ENCODE assay signal across 22 cellular contexts in the genomic region with DNA sequence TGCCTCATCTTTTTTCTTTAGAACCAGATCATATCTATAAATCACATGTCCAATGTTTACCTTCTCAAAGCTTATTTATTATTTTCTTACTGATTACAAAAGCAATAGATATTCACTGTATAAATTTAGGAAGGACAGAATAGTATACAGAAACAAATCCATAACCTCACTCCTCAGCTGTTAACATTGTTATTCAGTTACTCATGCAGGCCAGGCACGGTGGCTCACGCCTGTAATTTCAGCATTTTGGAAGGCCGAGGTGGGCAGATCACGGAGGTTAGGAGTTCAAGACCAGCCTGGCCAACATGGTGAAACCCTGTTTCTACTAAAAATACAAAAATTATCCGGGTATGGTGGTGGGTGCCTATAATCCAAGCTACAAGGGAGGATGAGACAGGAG. TPM values are rescaled to one million over a fixed set of nuclear protein-coding genes. Genes with fewer than 3 reads are reported as not detected.
DNase-seq lines count a peak whose midpoint lies in the region; ATAC-seq and TF ChIP-seq lines count a peak whose summit lies in the region.
"Had no signal": no experiment of that assay in that cellular context is flagged by ENCODE, and none has a peak within 500 bp of the region (broad histone marks: within the 10 kb centered on the region; RNA-seq: fewer than 3 reads in every experiment).

No MANE protein-coding gene starts in this region.

- no peak for DNase-seq in activated CD8-positive, alpha-beta T cell treated with anti-CD3 and anti-CD28 coated beads, Interleukin-2, amount 10 ng/mL, durations not matched to agents 7 days and 5 days
- no peak for DNase-seq in activated CD8-positive, alpha-beta T cell treated with anti-CD3 and anti-CD28 coated beads for 36 hours
- DNase-seq in dermis blood vessel endothelial cell (peak; percentile 39), natural killer cell (no peak), thyroid gland (no peak), NCI-H2171 treated with DMSO at 0.1 percent for 48 hours (lab: John Stamatoyannopoulos, UW) (no peak), middle frontal gyrus (ENCODE audit: extremely low spot score, low spot score) (no peak), NCI-H2227 treated with DMSO at 0.1 percent for 48 hours (lab: John Stamatoyannopoulos, UW) (no peak)
- DNase-seq: activated CD4-positive, alpha-beta T cell treated with anti-CD3 and anti-CD28 coated beads for 1 hour; activated naive CD4-positive, alpha-beta T cell treated with anti-CD3 and anti-CD28 coated beads for 36 hours; GOT3; islet precursor cell; NCI-H1930; NCI-H510A; occipital lobe; SHP77 treated with DMSO at 0.1 percent for 48 hours; T1000 had no signal

- ATAC-seq in activated CD8-positive, alpha-beta T cell treated with anti-CD3 and anti-CD28 coated beads, Interleukin-2, amount 10 ng/mL, durations not matched to agents 7 days and 5 days: no peak
- ATAC-seq in activated CD8-positive, alpha-beta T cell treated with anti-CD3 and anti-CD28 coated beads for 36 hours: no peak
- ATAC-seq in natural killer cell: no peak

- no peak for TF ChIP-seq POLR2A in thyroid gland (IDR thresholded peaks at IDR 0.05)

- H3K4me3 ChIP-seq in thyroid gland (replicated peaks in 1 of 3): no peak overlapping the region
- H3K4me3 ChIP-seq: coronary artery, skin epidermis had no signal

- H3K4me1 ChIP-seq in thyroid gland: peaks cover 15 to 48% of the 10 kb centered on the region in 2 donors

- peaks cover 63% of the 10 kb centered on the region for H3K36me3 Mint-ChIP-seq in activated CD8-positive, alpha-beta T cell treated with anti-CD3 and anti-CD28 coated beads, Interleukin-2, amount 10 ng/mL, durations not matched to agents 7 days and 5 days (ENCODE audit: low read depth)
- peaks cover 34% of the 10 kb centered on the region for H3K36me3 Mint-ChIP-seq in activated CD8-positive, alpha-beta T cell treated with anti-CD3 and anti-CD28 coated beads for 36 hours (ENCODE audit: low read depth)
- peaks cover 2% of the 10 kb centered on the region for H3K36me3 Mint-ChIP-seq in natural killer cell
- H3K36me3 Mint-ChIP-seq: IgD-negative memory B cell had no signal

- CTCF ChIA-PET in activated CD8-positive, alpha-beta T cell treated with anti-CD3 and anti-CD28 coated beads, Interleukin-2, amount 10 ng/mL, durations not matched to agents 7 days and 5 days (lab: Charles Lee): interaction anchor here (0.5 to 3.7 kb wide), 8 partner anchors 9 to 518 kb away, joined by 3 to 31 read pairs (median 3); no protein-coding TSS in a partner anchor
- CTCF ChIA-PET in activated CD8-positive, alpha-beta T cell treated with anti-CD3 and anti-CD28 coated beads for 36 hours (lab: Charles Lee): interaction anchor here (1.1 to 2.5 kb wide), 3 partner anchors 14 to 35 kb away, joined by 3 to 17 read pairs (median 3); no protein-coding TSS in a partner anchor

- H3K36me3 ChIP-seq in thyroid gland: peaks cover 6 to 7% of the 10 kb centered on the region in 2 donors

- no peak overlapping the region for H3K4me3 Mint-ChIP-seq in activated CD8-positive, alpha-beta T cell treated with anti-CD3 and anti-CD28 coated beads, Interleukin-2, amount 10 ng/mL, durations not matched to agents 7 days and 5 days
- H3K4me3 Mint-ChIP-seq in activated CD8-positive, alpha-beta T cell treated with anti-CD3 and anti-CD28 coated beads for 36 hours: no peak overlapping the region
- peak overlapping the region; percentile 66 for H3K4me3 Mint-ChIP-seq in natural killer cell
- H3K4me3 Mint-ChIP-seq: activated naive CD4-positive, alpha-beta T cell treated with anti-CD3 and anti-CD28 coated beads for 36 hours; IgD-negative memory B cell; mesothelial cell of epicardium had no signal

- H3K9me3 Mint-ChIP-seq in activated CD8-positive, alpha-beta T cell treated with anti-CD3 and anti-CD28 coated beads, Interleukin-2, amount 10 ng/mL, durations not matched to agents 7 days and 5 days (ENCODE audit: insufficient read depth): peaks cover 2% of the 10 kb centered on the region
- no peaks in the 10 kb centered on the region for H3K9me3 Mint-ChIP-seq in activated CD8-positive, alpha-beta T cell treated with anti-CD3 and anti-CD28 coated beads for 36 hours
- H3K9me3 Mint-ChIP-seq in natural killer cell: peaks cover 0 to 3% of the 10 kb centered on the region in 2 donors
- H3K9me3 Mint-ChIP-seq: activated naive CD4-positive, alpha-beta T cell treated with anti-CD3 and anti-CD28 coated beads for 36 hours; IgD-negative memory B cell; mesothelial cell of epicardium had no signal

- no peaks in the 10 kb centered on the region for H3K27me3 ChIP-seq in thyroid gland

- 89 to 90% methylated on average over 5 of the region's 5 CpGs for WGBS in thyroid gland, 2 donors

- H3K4me1 Mint-ChIP-seq in activated CD8-positive, alpha-beta T cell treated with anti-CD3 and anti-CD28 coated beads, Interleukin-2, amount 10 ng/mL, durations not matched to agents 7 days and 5 days (ENCODE audit: low read depth): peaks cover 70% of the 10 kb centered on the region
- peaks cover 67% of the 10 kb centered on the region for H3K4me1 Mint-ChIP-seq in activated CD8-positive, alpha-beta T cell treated with anti-CD3 and anti-CD28 coated beads for 36 hours (ENCODE audit: low read depth)
- peaks cover 83 to 88% of the 10 kb centered on the region in 2 donors for H3K4me1 Mint-ChIP-seq in natural killer cell

- intact Hi-C loops in activated CD8-positive, alpha-beta T cell treated with anti-CD3 and anti-CD28 coated beads for 36 hours (cut with micrococcal nuclease): no loop called here
- intact Hi-C loops in natural killer cell (cut with micrococcal nuclease): loop anchor here (5.0 kb wide), 1 partner anchor 427 kb away; the partner anchor contains the start of gene TRAF1
- intact Hi-C loops in thyroid gland (cut with DNase I): no loop called here

- no peak for TF ChIP-seq CTCF in activated CD8-positive, alpha-beta T cell treated with anti-CD3 and anti-CD28 coated beads for 36 hours (IDR thresholded peaks at IDR 0.05)
- TF ChIP-seq CTCF in natural killer cell (IDR thresholded peaks at IDR 0.05) (no peak), thyroid gland (IDR thresholded peaks at IDR 0.05) (no peak)

- no peaks in the 10 kb centered on the region for H3K9me3 ChIP-seq in thyroid gland

- no peaks in the 10 kb centered on the region for H3K27me3 Mint-ChIP-seq in activated CD8-positive, alpha-beta T cell treated with anti-CD3 and anti-CD28 coated beads, Interleukin-2, amount 10 ng/mL, durations not matched to agents 7 days and 5 days (ENCODE audit: low read depth)
- no peaks in the 10 kb centered on the region for H3K27me3 Mint-ChIP-seq in activated CD8-positive, alpha-beta T cell treated with anti-CD3 and anti-CD28 coated beads for 36 hours
- H3K27me3 Mint-ChIP-seq in natural killer cell (ENCODE audit: low read depth in 2 of 2): no peaks in the 10 kb centered on the region
- H3K27me3 Mint-ChIP-seq: IgD-negative memory B cell had no signal

- peak overlapping the region; percentile 31 for H3K27ac Mint-ChIP-seq in activated CD8-positive, alpha-beta T cell treated with anti-CD3 and anti-CD28 coated beads, Interleukin-2, amount 10 ng/mL, durations not matched to agents 7 days and 5 days
- no peak overlapping the region for H3K27ac Mint-ChIP-seq in activated CD8-positive, alpha-beta T cell treated with anti-CD3 and anti-CD28 coated beads for 36 hours
- peak overlapping the region; percentile 87 to 93 for H3K27ac Mint-ChIP-seq in natural killer cell
- H3K27ac Mint-ChIP-seq: IgD-negative memory B cell had no signal

- peak overlapping the region in 2 of 3 donors; percentile 1 to 59 for H3K27ac ChIP-seq in thyroid gland
- H3K27ac ChIP-seq: C4-2B had no signal

- POLR2A ChIA-PET in activated CD8-positive, alpha-beta T cell treated with anti-CD3 and anti-CD28 coated beads, Interleukin-2, amount 10 ng/mL, durations not matched to agents 7 days and 5 days (lab: Charles Lee): interaction anchor here (1.1 to 1.2 kb wide), 2 partner anchors 16 to 34 kb away, joined by 3 to 7 read pairs; no protein-coding TSS in a partner anchor
- POLR2A ChIA-PET in activated CD8-positive, alpha-beta T cell treated with anti-CD3 and anti-CD28 coated beads for 36 hours (lab: Charles Lee): interaction anchor here (0.6 kb wide), 1 partner anchor 154 kb away, joined by 3 read pairs; no protein-coding TSS in a partner anchor

RNA-seq across cellular contexts. Expression of gene STOM, which starts 15.3 kb away (rescaled TPM):
- total RNA-seq in activated CD8-positive, alpha-beta T cell treated with anti-CD3 and anti-CD28 coated beads, Interleukin-2, amount 10 ng/mL, durations not matched to agents 7 days and 5 days: 10 to 100 TPM; 50.7 to 54.9 TPM
- 10 to 100 TPM; 31.7 to 32.5 TPM for total RNA-seq in activated CD8-positive, alpha-beta T cell treated with anti-CD3 and anti-CD28 coated beads for 36 hours
- 310 and 473 TPM in 2 replicates for total RNA-seq in dermis blood vessel endothelial cell
- total RNA-seq in natural killer cell: 100 to 1,000 TPM; 185 to 241 (median 189) TPM
- total RNA-seq in thyroid gland: 100 to 1,000 TPM; 104 to 275 (median 142) TPM
